8 cellular contexts compared by ENCODE assay signal in the genomic region with DNA sequence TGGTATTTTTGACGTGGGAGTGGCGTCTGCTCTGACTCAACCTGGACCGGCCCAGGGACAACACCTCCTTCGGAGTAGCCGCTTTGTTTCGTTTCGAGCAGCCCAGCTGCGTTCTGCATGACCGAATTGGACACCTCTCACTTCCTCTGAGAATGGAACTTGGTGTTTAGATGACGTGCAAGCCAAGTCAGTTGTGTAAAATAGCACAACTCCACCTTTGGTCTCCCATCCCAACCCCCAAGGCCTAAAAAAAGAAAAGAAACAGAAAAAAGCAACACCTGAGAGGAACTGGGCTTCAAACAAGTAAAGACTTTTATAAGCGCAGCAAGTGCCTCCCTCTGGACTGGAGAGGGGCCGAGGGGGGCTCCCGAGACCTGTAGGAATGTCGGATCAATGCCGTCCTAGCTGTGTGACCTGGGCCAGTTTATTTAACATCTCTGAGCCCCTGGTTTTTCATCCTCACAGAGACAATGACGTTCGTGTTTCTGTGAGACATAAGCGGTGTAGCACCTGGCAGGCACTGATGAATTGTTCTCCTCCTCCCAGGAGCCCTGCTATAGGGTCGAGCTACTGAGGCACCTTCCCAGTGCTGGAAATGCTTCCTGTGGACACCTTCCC. TPM values are rescaled to one million over a fixed set of nuclear protein-coding genes. Genes with fewer than 3 reads are reported as not detected.
DNase-seq lines count a peak whose midpoint lies in the region; ATAC-seq and TF ChIP-seq lines count a peak whose summit lies in the region.

No MANE protein-coding gene starts in this region.

- no peaks in the 10 kb centered on the region for H3K9me3 Mint-ChIP-seq in activated CD8-positive, alpha-beta memory T cell treated with anti-CD3 and anti-CD28 coated beads, Interleukin-2, amount 10 ng/mL, durations not matched to agents 7 days and 5 days (ENCODE audit: low read depth)

- H3K4me3 ChIP-seq in gastroesophageal sphincter: peak overlapping the region in 1 of 2 donors; percentile 2
- H3K4me3 ChIP-seq in WERI-Rb-1 (ENCODE audit: low read depth, low read length): no peak overlapping the region

- DNase-seq in COLO668 (lab: John Stamatoyannopoulos, UW; ENCODE audit: unreplicated experiment) (peak; percentile 48), GM20000 (ENCODE audit: low spot score) (peak; percentile 84), GDM1 (lab: John Stamatoyannopoulos, UW) (no peak), WERI-Rb-1 (no peak)
- DNase-seq in activated CD8-positive, alpha-beta memory T cell treated with anti-CD3 and anti-CD28 coated beads, Interleukin-2, amount 10 ng/mL, durations not matched to agents 7 days and 5 days: peak; percentile 94
- peak; percentile 52 to 73 (median 71) for DNase-seq in stimulated activated CD4-positive, alpha-beta T cell treated with anti-CD3 and anti-CD28 coated beads, TNF-alpha, amount 100 ng/mL, for 48 hours (ENCODE audit: low read depth in 3 of 3)

- H3K27ac ChIP-seq in gastroesophageal sphincter (peak overlapping the region in 2 of 4 donors; percentile 42 to 53), WERI-Rb-1 (no peak overlapping the region)

- 58 to 77% methylated on average over 4 to 18 of the region's 19 CpGs for WGBS in gastroesophageal sphincter (ENCODE audit: low coverage in 1 of 2), 2 donors

- no peaks in the 10 kb centered on the region for H3K36me3 Mint-ChIP-seq in activated CD8-positive, alpha-beta memory T cell treated with anti-CD3 and anti-CD28 coated beads, Interleukin-2, amount 10 ng/mL, durations not matched to agents 7 days and 5 days

- no peaks in the 10 kb centered on the region for H3K36me3 ChIP-seq in gastroesophageal sphincter
- no peaks in the 10 kb centered on the region for H3K36me3 ChIP-seq in WERI-Rb-1

- peaks cover 78% of the 10 kb centered on the region for H3K4me1 Mint-ChIP-seq in activated CD8-positive, alpha-beta memory T cell treated with anti-CD3 and anti-CD28 coated beads, Interleukin-2, amount 10 ng/mL, durations not matched to agents 7 days and 5 days

- TF ChIP-seq POLR2A in gastroesophageal sphincter (IDR thresholded peaks at IDR 0.05): no peak

- no peaks in the 10 kb centered on the region for H3K9me3 ChIP-seq in gastroesophageal sphincter
- H3K9me3 ChIP-seq in WERI-Rb-1 (ENCODE audit: severe bottlenecking): no peaks in the 10 kb centered on the region

- peak overlapping the region; percentile 99 for H3K27ac Mint-ChIP-seq in activated CD8-positive, alpha-beta memory T cell treated with anti-CD3 and anti-CD28 coated beads, Interleukin-2, amount 10 ng/mL, durations not matched to agents 7 days and 5 days

- no peaks in the 10 kb centered on the region for H3K27me3 ChIP-seq in gastroesophageal sphincter
- no peaks in the 10 kb centered on the region for H3K27me3 ChIP-seq in WERI-Rb-1 (ENCODE audit: insufficient read depth, low read depth, severe bottlenecking)

- no peak for TF ChIP-seq EP300 in gastroesophageal sphincter (IDR thresholded peaks at IDR 0.05)

- H3K27me3 Mint-ChIP-seq in activated CD8-positive, alpha-beta memory T cell treated with anti-CD3 and anti-CD28 coated beads, Interleukin-2, amount 10 ng/mL, durations not matched to agents 7 days and 5 days: no peaks in the 10 kb centered on the region

- H3K4me3 Mint-ChIP-seq in activated CD8-positive, alpha-beta memory T cell treated with anti-CD3 and anti-CD28 coated beads, Interleukin-2, amount 10 ng/mL, durations not matched to agents 7 days and 5 days: peak overlapping the region; percentile 76

- ATAC-seq in HG03571 (IDR thresholded peaks at IDR 0.05; ENCODE audit: unreplicated experiment): peak; percentile 79
- peak; percentile 78 for ATAC-seq in activated CD8-positive, alpha-beta memory T cell treated with anti-CD3 and anti-CD28 coated beads, Interleukin-2, amount 10 ng/mL, durations not matched to agents 7 days and 5 days
- ATAC-seq in gastroesophageal sphincter: peak; percentile 54

- CTCF ChIA-PET in activated CD8-positive, alpha-beta memory T cell treated with anti-CD3 and anti-CD28 coated beads, Interleukin-2, amount 10 ng/mL, durations not matched to agents 7 days and 5 days (lab: Charles Lee): interaction anchor here (1.0 to 6.3 kb wide), 9 partner anchors 9 to 189 kb away, joined by 3 to 178 read pairs (median 15); a partner anchor contains a TSS

- H3K4me1 ChIP-seq in gastroesophageal sphincter: peaks cover 0 to 38% (median 7%) of the 10 kb centered on the region in 3 donors

- no peak for TF ChIP-seq CTCF in GM20000 (IDR thresholded peaks at IDR 0.05; ENCODE audit: extremely low read depth, missing control alignments)
- no peak for TF ChIP-seq CTCF in gastroesophageal sphincter (IDR thresholded peaks at IDR 0.05)
- TF ChIP-seq CTCF in WERI-Rb-1 (IDR thresholded peaks at IDR 0.05; ENCODE audit: low read depth, low read length): no peak

RNA-seq across cellular contexts. Expression of a gene that starts 52.0 kb away (rescaled TPM):
- total RNA-seq in activated CD8-positive, alpha-beta memory T cell treated with anti-CD3 and anti-CD28 coated beads, Interleukin-2, amount 10 ng/mL, durations not matched to agents 7 days and 5 days: 10 to 100 TPM; 40.9 to 43.5 TPM
- 10 to 100 TPM; 12.0 to 20.4 (median 17.4) TPM for total RNA-seq in gastroesophageal sphincter

Comparison
In these comparisons a context has a peak if more than half of its experiments do, and no peak if none do; other contexts are left out.
1. DNase-seq: peak in COLO668 (single experiment), GM20000 (single experiment), activated CD8-positive, alpha-beta memory T cell treated with anti-CD3 and anti-CD28 coated beads, Interleukin-2, amount 10 ng/mL, durations not matched to agents 7 days and 5 days (single experiment) and stimulated activated CD4-positive, alpha-beta T cell treated with anti-CD3 and anti-CD28 coated beads, TNF-alpha, amount 100 ng/mL, for 48 hours (3 of 3); none in GDM1 (single experiment) and WERI-Rb-1 (single experiment).
2. Peak in every context shown above with its lines, with median percentiles within 50 percentile points of each other: ATAC-seq.